Comparison of ENCODE assay signal across 8 cellular contexts in genomic region chr1:211259596-211260126, GRCh38. TPM values are rescaled to one million over a fixed set of nuclear protein-coding genes. Genes with fewer than 3 reads are reported as not detected.
DNase-seq lines count a peak whose midpoint lies in the region; ATAC-seq and TF ChIP-seq lines count a peak whose summit lies in the region.

No MANE protein-coding gene starts in this region.

- H3K4me3 ChIP-seq in MM.1S (ENCODE audit: low read length) (peak overlapping the region; percentile 93), epithelial cell of proximal tubule (ENCODE audit: low read depth, low read length) (peak overlapping the region; percentile 95), muscle layer of colon (ENCODE audit: low read depth in 1 of 2, low read length in 2 of 2) (peak overlapping the region; percentile 80 to 85)

- H3K27ac ChIP-seq in MM.1S (ENCODE audit: low read length) (peak overlapping the region; percentile 96), muscle layer of colon (ENCODE audit: low read depth, low read length) (peak overlapping the region; percentile 98), temporal lobe (ENCODE audit: low read depth, low read length) (peak overlapping the region; percentile 97)

- ATAC-seq in GM19043 (IDR thresholded peaks at IDR 0.05; ENCODE audit: low read depth, unreplicated experiment) (peak; percentile 2), HG02678 (IDR thresholded peaks at IDR 0.05; ENCODE audit: unreplicated experiment) (no peak)
- peak; percentile 10 to 11 for ATAC-seq in activated CD4-positive, CD25-positive, alpha-beta regulatory T cell treated with anti-CD3 and anti-CD28 coated beads, Interleukin-2, amount 50 U/mL, for 24 hours

- no peaks in the 10 kb centered on the region for H3K9me2 ChIP-seq in MM.1S (replicated peaks; ENCODE audit: insufficient read depth, low read length)

- TF ChIP-seq CTCF in CD14-positive monocyte (IDR thresholded peaks at IDR 0.05) (no peak), MM.1S (IDR thresholded peaks at IDR 0.05; ENCODE audit: low read length) (no peak), epithelial cell of proximal tubule (conservative IDR thresholded peaks at IDR 0.05; ENCODE audit: low read depth, low read length) (peak; percentile 3)

- peak overlapping the region; percentile 95 for H2AFZ ChIP-seq in MM.1S (ENCODE audit: low read length)

- H3K9ac ChIP-seq in MM.1S (ENCODE audit: low read length) (peak overlapping the region; percentile 94), muscle layer of colon (ENCODE audit: low read length) (peak overlapping the region; percentile 86)

- no peaks in the 10 kb centered on the region for H3K9me3 Mint-ChIP-seq in CD14-positive monocyte

- H3K27me3 ChIP-seq in MM.1S (replicated peaks; ENCODE audit: insufficient read depth, low read length) (no peaks in the 10 kb centered on the region), muscle layer of colon (ENCODE audit: control insufficient read depth in 1 of 2, insufficient read depth in 2 of 2, low read length in 2 of 2) (no peaks in the 10 kb centered on the region)

- H3K27ac Mint-ChIP-seq in CD14-positive monocyte, result peak overlapping the region; percentile 85 to 91 (median 87)

- DNase-seq in CD14-positive monocyte (ENCODE audit: low spot score), result no peak
- DNase-seq in MM.1S, result peak; percentile 63
- no peak for DNase-seq in epithelial cell of proximal tubule (ENCODE audit: low read depth)

- peak overlapping the region; percentile 84 for H3K4me2 ChIP-seq in MM.1S (ENCODE audit: low read depth, low read length)

- peaks cover 3 to 12% of the 10 kb centered on the region in 2 donors for H3K36me3 Mint-ChIP-seq in CD14-positive monocyte

- H3K27me3 Mint-ChIP-seq in CD14-positive monocyte (ENCODE audit: low read depth in 3 of 3), result peaks cover 0 to 1% (median 0%) of the 10 kb centered on the region in 3 donors

- intact Hi-C loops in CD14-positive monocyte (cut with micrococcal nuclease), result no loop called here

- H3K4me3 Mint-ChIP-seq in CD14-positive monocyte, result peak overlapping the region; percentile 88 to 94

- H3K9me3 ChIP-seq in MM.1S (replicated peaks; ENCODE audit: insufficient read depth, low read length) (no peaks in the 10 kb centered on the region), muscle layer of colon (ENCODE audit: low read length) (no peaks in the 10 kb centered on the region)

- H3K4me1 Mint-ChIP-seq in CD14-positive monocyte, result peaks cover 23% of the 10 kb centered on the region

- no peaks in the 10 kb centered on the region for H4K20me1 ChIP-seq in MM.1S (ENCODE audit: insufficient read depth, low read length)

- H3K36me3 ChIP-seq in MM.1S (replicated peaks; ENCODE audit: insufficient read depth, low read length), result no peaks in the 10 kb centered on the region
- no peaks in the 10 kb centered on the region for H3K36me3 ChIP-seq in muscle layer of colon (ENCODE audit: insufficient read depth, low read length)

- H3K79me2 ChIP-seq in MM.1S (ENCODE audit: low read length), result peaks cover 50% of the 10 kb centered on the region

- peaks cover 35% of the 10 kb centered on the region for H3F3A ChIP-seq in MM.1S (ENCODE audit: insufficient read depth, low read length)

- H3K4me1 ChIP-seq in MM.1S (ENCODE audit: low read length) (peaks cover 10% of the 10 kb centered on the region), muscle layer of colon (ENCODE audit: insufficient read depth, low read length) (peaks cover 17% of the 10 kb centered on the region)

RNA-seq across cellular contexts. Expression of gene RCOR3, which starts 0.5 kb away (rescaled TPM):
- 10 to 100 TPM; 14.5 to 21.6 TPM for polyA plus RNA-seq in CD14-positive monocyte
- total RNA-seq in epithelial cell of proximal tubule, result 10.1 and 14.2 TPM in 2 replicates
- total RNA-seq in temporal lobe, result 32.5 TPM
